In genomic region chr14:55721353-55721752, GRCh38 we compare ENCODE assay signal across 11 cellular contexts.
DNase-seq lines count a peak whose midpoint lies in the region; TF ChIP-seq lines count a peak whose summit lies in the region.
"Had no signal": no experiment of that assay in that cellular context is flagged by ENCODE, and none has a peak within 500 bp of the region (broad histone marks: within the 10 kb centered on the region; RNA-seq: fewer than 3 reads in every experiment).

No MANE protein-coding gene starts in this region.

- no peak for TF ChIP-seq CTCF in HFF-Myc (IDR thresholded peaks at IDR 0.05; ENCODE audit: low read depth, low read length, missing control alignments)

- peak; percentile 55 for DNase-seq in AG20443 (ENCODE audit: low spot score)
- DNase-seq in HFF-Myc (ENCODE audit: extremely low read depth, low read depth), result peak; percentile 59
- DNase-seq in adipocyte (ENCODE audit: low read depth), result peak; percentile 54
- peak; percentile 77 for DNase-seq in islet precursor cell
- DNase-seq in putamen (ENCODE audit: low spot score), result no peak
- no peak for DNase-seq in NCI-H146 treated with DMSO at 0.1 percent for 48 hours (lab: John Stamatoyannopoulos, UW; ENCODE audit: unreplicated experiment)
- no peak for DNase-seq in GM19240 (ENCODE audit: insufficient read length, low spot score)
- DNase-seq in activated gamma-delta T cell (lab: John Stamatoyannopoulos, UW), result no peak
- DNase-seq: activated CD4-positive, CD25-positive, alpha-beta regulatory T cell treated with anti-CD3 and anti-CD28 coated beads, Interleukin-2, amount 50 U/mL, for 72 hours; activated naive CD8-positive, alpha-beta T cell treated with anti-CD3 and anti-CD28 coated beads for 36 hours had no signal

- no peak overlapping the region for H3K9ac ChIP-seq in adipocyte (ENCODE audit: low read length)

- peaks cover 15% of the 10 kb centered on the region for H3K4me1 ChIP-seq in adipocyte (ENCODE audit: control insufficient read depth, insufficient read depth, low read length)

- H3K27me3 ChIP-seq in adipocyte (replicated peaks; ENCODE audit: control insufficient read depth, insufficient read depth, low read length), result no peaks in the 10 kb centered on the region
- H3K27me3 ChIP-seq: hepatocyte had no signal

- H3K4me3 ChIP-seq in HFF-Myc (replicated peaks; ENCODE audit: low read depth, low read length), result no peak overlapping the region
- no peak overlapping the region for H3K4me3 ChIP-seq in adipocyte (ENCODE audit: low read length)
- H3K4me3 ChIP-seq: hepatocyte had no signal

- H3K36me3 ChIP-seq in adipocyte (ENCODE audit: control insufficient read depth, insufficient read depth, low read length, severe bottlenecking), result no peaks in the 10 kb centered on the region

- H3K9me3 ChIP-seq in adipocyte (ENCODE audit: control insufficient read depth, low read length), result no peaks in the 10 kb centered on the region

Comparison
In these comparisons a context has a peak if more than half of its experiments do, and no peak if none do; other contexts are left out.
1. DNase-seq: peak in AG20443 (single experiment), HFF-Myc (single experiment), adipocyte (single experiment) and islet precursor cell (single experiment); none in putamen (single experiment), NCI-H146 treated with DMSO at 0.1 percent for 48 hours (single experiment), GM19240 (single experiment) and activated gamma-delta T cell (single experiment).